ENCODE assay signal across 9 cellular contexts in the genomic region with DNA sequence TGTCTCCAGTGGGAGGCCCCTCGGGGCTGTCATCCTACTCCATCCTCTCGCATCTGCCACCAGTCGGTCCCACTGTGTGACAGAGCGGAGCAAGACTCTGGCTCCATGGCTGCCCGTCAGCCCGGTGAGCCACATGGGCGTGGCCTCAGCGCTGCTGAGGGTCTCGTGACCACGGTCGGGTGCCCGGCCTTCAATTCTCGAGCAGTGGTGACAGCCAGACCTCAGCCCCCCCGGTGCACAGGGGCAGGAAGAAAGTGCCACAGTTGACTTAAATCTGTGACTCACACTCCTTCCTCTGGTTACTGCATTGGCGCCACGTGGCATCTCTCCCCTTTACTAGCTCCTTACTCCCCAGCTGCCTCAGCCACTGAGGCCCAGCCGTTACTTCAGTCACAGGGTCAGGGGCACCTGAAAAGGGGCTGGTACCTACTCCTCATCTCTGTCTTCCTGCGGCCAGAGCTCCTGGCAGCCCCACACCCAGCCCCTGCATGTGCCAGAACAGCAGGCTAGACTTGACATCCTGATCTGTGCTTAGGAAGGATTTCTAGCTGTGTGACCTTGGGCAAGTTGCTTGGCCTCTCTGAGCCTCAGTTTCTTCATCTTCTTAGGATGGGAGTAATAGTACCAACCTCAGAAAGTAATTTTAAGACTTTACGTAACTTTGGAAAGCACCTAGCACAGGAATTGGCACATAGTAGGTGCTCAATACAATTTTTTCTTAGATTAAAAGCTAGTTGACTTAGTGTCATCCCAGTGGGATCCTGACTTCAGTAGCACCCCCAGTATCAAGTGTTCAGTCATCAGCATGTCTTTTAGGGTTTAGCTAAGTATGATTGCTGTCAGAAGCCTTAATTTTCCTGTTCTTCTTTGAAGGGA.
A peak's percentile ranks its signal among the peaks of the same experiment; 100 is the strongest.
DNase-seq lines count a peak whose midpoint lies in the region; ATAC-seq, FAIRE-seq and TF ChIP-seq lines count a peak whose summit lies in the region.
"Had no signal": no experiment of that assay in that cellular context is flagged by ENCODE, and none has a peak within 500 bp of the region (broad histone marks: within the 10 kb centered on the region; RNA-seq: fewer than 3 reads in every experiment).

No MANE protein-coding gene starts in this region.

- no peaks in the 10 kb centered on the region for H3K27me3 ChIP-seq in SJCRH30
- H3K27me3 ChIP-seq: neutrophil had no signal

- TF ChIP-seq CTCF in HEK293 (tag by site-specific recombination; IDR thresholded peaks at IDR 0.05) = no peak
- TF ChIP-seq CTCF in natural killer cell (IDR thresholded peaks at IDR 0.05) = no peak

- H3K27ac ChIP-seq in HEK293 (ENCODE audit: extremely low read depth, low read depth, low read length) (no peak overlapping the region), SJCRH30 (no peak overlapping the region)
- H3K27ac ChIP-seq: neutrophil had no signal

- TF ChIP-seq POLR2A in GM12892 (IDR thresholded peaks at IDR 0.05; ENCODE audit: low read depth, low read length) = no peak; the same call in 1 of the 2 replicates

- DNase-seq in GM12892 (ENCODE audit: insufficient read length) (peak; percentile 39), natural killer cell (peak; percentile 55), HUDEP-2 (lab: John Stamatoyannopoulos, UW; ENCODE audit: unreplicated experiment in 76 of 76) (no peak), GM03348 (ENCODE audit: low spot score) (no peak), SJCRH30 (no peak)
- DNase-seq in activated CD4-positive, alpha-beta memory T cell treated with anti-CD3 and anti-CD28 coated beads for 36 hours = peak; percentile 45

- peak; percentile 82 for FAIRE-seq in GM12892 (lab: Jason Lieb, UNC)

- peaks cover 0 to 94% of the 10 kb centered on the region in 2 experiments; a peak in 2 of 3 replicates for H3K36me3 ChIP-seq in HEK293 (ENCODE audit: control insufficient read depth in 2 of 2, insufficient read depth in 1 of 2, low read length in 2 of 2)
- H3K36me3 ChIP-seq in SJCRH30 = peaks cover 52% of the 10 kb centered on the region

- no peaks in the 10 kb centered on the region for H3K9me3 Mint-ChIP-seq in activated CD4-positive, alpha-beta memory T cell treated with anti-CD3 and anti-CD28 coated beads for 36 hours
- H3K9me3 Mint-ChIP-seq in natural killer cell = no peaks in the 10 kb centered on the region

- H3K4me3 Mint-ChIP-seq in activated CD4-positive, alpha-beta memory T cell treated with anti-CD3 and anti-CD28 coated beads for 36 hours = no peak overlapping the region
- H3K4me3 Mint-ChIP-seq in natural killer cell = peak overlapping the region; percentile 50

- H3K36me3 Mint-ChIP-seq in activated CD4-positive, alpha-beta memory T cell treated with anti-CD3 and anti-CD28 coated beads for 36 hours = peaks cover 45% of the 10 kb centered on the region
- H3K36me3 Mint-ChIP-seq in natural killer cell = peaks cover 15% of the 10 kb centered on the region

- ATAC-seq in natural killer cell (peak; percentile 85 to 96 (median 95)), HG02798 (IDR thresholded peaks at IDR 0.05; ENCODE audit: poor library complexity, unreplicated experiment) (no peak)

- H3K4me1 Mint-ChIP-seq in activated CD4-positive, alpha-beta memory T cell treated with anti-CD3 and anti-CD28 coated beads for 36 hours (ENCODE audit: low read depth) = peaks cover 25% of the 10 kb centered on the region
- H3K4me1 Mint-ChIP-seq in natural killer cell = peaks cover 12 to 24% of the 10 kb centered on the region in 2 donors

- H3K9me3 ChIP-seq in HEK293 (ENCODE audit: control insufficient read depth, insufficient read depth, low read depth, low read length) (no peaks in the 10 kb centered on the region), SJCRH30 (replicated peaks) (no peaks in the 10 kb centered on the region)
- H3K9me3 ChIP-seq: neutrophil had no signal

- intact Hi-C loops in activated CD4-positive, alpha-beta memory T cell treated with anti-CD3 and anti-CD28 coated beads for 36 hours (cut with micrococcal nuclease) = no loop called here
- intact Hi-C loops in natural killer cell (cut with micrococcal nuclease) = no loop called here

- no peak overlapping the region for H3K27ac Mint-ChIP-seq in activated CD4-positive, alpha-beta memory T cell treated with anti-CD3 and anti-CD28 coated beads for 36 hours
- H3K27ac Mint-ChIP-seq in natural killer cell = peak overlapping the region; percentile 84 to 86

- H3K27me3 Mint-ChIP-seq in activated CD4-positive, alpha-beta memory T cell treated with anti-CD3 and anti-CD28 coated beads for 36 hours = no peaks in the 10 kb centered on the region
- H3K27me3 Mint-ChIP-seq in natural killer cell (ENCODE audit: low read depth in 2 of 2) = no peaks in the 10 kb centered on the region

- CTCF ChIA-PET in HEK293 (lab: Yijun Ruan, JAX) = no interaction called here
- CTCF ChIA-PET in activated CD4-positive, alpha-beta memory T cell treated with anti-CD3 and anti-CD28 coated beads for 36 hours (lab: Charles Lee) = interaction anchor here (1.3 kb wide), 1 partner anchor 56 kb away, joined by 3 read pairs; no protein-coding TSS in a partner anchor

- POLR2A ChIA-PET in HEK293 (lab: Yijun Ruan, JAX) = no interaction called here
- POLR2A ChIA-PET in activated CD4-positive, alpha-beta memory T cell treated with anti-CD3 and anti-CD28 coated beads for 36 hours (lab: Charles Lee) = interaction anchor here (2.1 kb wide), 1 partner anchor 56 kb away, joined by 6 read pairs; no protein-coding TSS in a partner anchor

- H3K4me3 ChIP-seq in HEK293 (ENCODE audit: low read depth, low read length) (no peak overlapping the region), SJCRH30 (no peak overlapping the region)

- H3K4me1 ChIP-seq in HEK293 (ENCODE audit: control insufficient read depth, insufficient read depth, low read length) (no peaks in the 10 kb centered on the region), SJCRH30 (no peaks in the 10 kb centered on the region)

TF ChIP-seq in HEK293, 187 proteins besides CTCF, POLR2A, EP300 and RAD21:
- TF ChIP-seq ZNF768 (tag by site-specific recombination; IDR thresholded peaks at IDR 0.05) = peak; percentile 44; the same call in 1 of the 2 replicates
- no peak for TF ChIP-seq ZNF747 (tag by site-specific recombination; IDR thresholded peaks at IDR 0.05)

Comparison
In these comparisons a context has a peak if more than half of its experiments do, and no peak if none do; other contexts are left out.
1. DNase-seq: peak in GM12892 (single experiment), activated CD4-positive, alpha-beta memory T cell treated with anti-CD3 and anti-CD28 coated beads for 36 hours (single experiment) and natural killer cell (single experiment); none in HUDEP-2 (0 of 76), GM03348 (single experiment) and SJCRH30 (0 of 2).